1 cellular context compared by ENCODE assay signal in genomic region chr2:20650880-20651730, GRCh38.
TF ChIP-seq lines count a peak whose summit lies in the region.

Gene HS1BP3 (minus strand): TSS chr2:20651098. CDS start chr2:20651063, 35 bp downstream.

TF ChIP-seq in K562, 482 proteins besides CTCF, POLR2A, EP300 and RAD21 (continued from another document and continues in another):
- TF ChIP-seq CUX1 (CRISPR knock-in tag; IDR thresholded peaks at IDR 0.05) (no peak), ZNF175 (CRISPR knock-in tag; IDR thresholded peaks at IDR 0.05; ENCODE audit: low read depth) (no peak), FOXP4 (CRISPR knock-in tag; IDR thresholded peaks at IDR 0.05; ENCODE audit: borderline replicate concordance) (no peak), MCM5 (IDR thresholded peaks at IDR 0.05; ENCODE audit: low read depth) (no peak), MYC (IDR thresholded peaks at IDR 0.05; ENCODE audit: low read depth, low read length) (peak; percentile 59), MYC (CRISPR knock-in tag; IDR thresholded peaks at IDR 0.05; ENCODE audit: borderline replicate concordance, low read depth) (no peak), FOSL1 (tag; conservative IDR thresholded peaks at IDR 0.05) (no peak; the same call in 1 of the 2 replicates), SMAD3 (CRISPR knock-in tag; conservative IDR thresholded peaks at IDR 0.05) (no peak), ESRRA (IDR thresholded peaks at IDR 0.05; ENCODE audit: borderline replicate concordance, low read depth) (peak; percentile 77), ZNF232 (CRISPR knock-in tag; IDR thresholded peaks at IDR 0.05) (no peak), ZNF699 (CRISPR knock-in tag; IDR thresholded peaks at IDR 0.05; ENCODE audit: insufficient replicate concordance) (no peak), RBBP5 (IDR thresholded peaks at IDR 0.05; ENCODE audit: borderline replicate concordance, insufficient read depth, low read length, poor library complexity, severe bottlenecking) (no peak), USF1 (CRISPR knock-in tag; IDR thresholded peaks at IDR 0.05) (peak; percentile 81), ZHX1 (conservative IDR thresholded peaks at IDR 0.05; ENCODE audit: low read length) (no peak), ZNF318 (IDR thresholded peaks at IDR 0.05; ENCODE audit: borderline replicate concordance in 1 of 2, low read depth in 1 of 2) (no peak), JUN (IDR thresholded peaks at IDR 0.05; ENCODE audit: borderline replicate concordance, low read depth, low read length) (peak; percentile 29; the same call in 1 of the 2 replicates), JUN (CRISPR knock-in tag; IDR thresholded peaks at IDR 0.05; ENCODE audit: borderline replicate concordance) (no peak; the same call in 1 of the 2 replicates), ETS2 (tag; IDR thresholded peaks at IDR 0.05; ENCODE audit: borderline replicate concordance, poor library complexity, severe bottlenecking) (no peak), ZNF277 (CRISPR knock-in tag; IDR thresholded peaks at IDR 0.05; ENCODE audit: borderline replicate concordance) (no peak), ATF3 (IDR thresholded peaks at IDR 0.05) (0 out of 2 replicates have a peak, but pooled peaks have one; percentile 7), ATF3 (CRISPR knock-in tag; conservative IDR thresholded peaks at IDR 0.05) (no peak), MTA2 (IDR thresholded peaks at IDR 0.05; ENCODE audit: low read depth) (no peak), PHB (CRISPR knock-in tag; IDR thresholded peaks at IDR 0.05) (no peak), ZNF696 (CRISPR knock-in tag; conservative IDR thresholded peaks at IDR 0.05) (no peak), RBM14 (IDR thresholded peaks at IDR 0.05; ENCODE audit: borderline replicate concordance, insufficient read depth, low read depth, low read length) (no peak), ETV1 (tag; conservative IDR thresholded peaks at IDR 0.05; ENCODE audit: low read depth) (0 out of 2 replicates have a peak, but pooled peaks have one; percentile 24), ELK3 (CRISPR knock-in tag; IDR thresholded peaks at IDR 0.05) (no peak), ZNF197 (CRISPR knock-in tag; IDR thresholded peaks at IDR 0.05; ENCODE audit: low read depth) (no peak), ZNF224 (CRISPR knock-in tag; IDR thresholded peaks at IDR 0.05) (no peak), CHD2 (IDR thresholded peaks at IDR 0.05; ENCODE audit: low read depth, low read length) (no peak), NR0B1 (IDR thresholded peaks at IDR 0.05; ENCODE audit: partially characterized antibody) (no peak), PHF20 (IDR thresholded peaks at IDR 0.05; ENCODE audit: partially characterized antibody) (peak; percentile 5)
